ENCODE assay signal across 13 cellular contexts in genomic region chr6:90187437-90188049, GRCh38.
A peak's percentile ranks its signal among the peaks of the same experiment; 100 is the strongest.
DNase-seq lines count a peak whose midpoint lies in the region; ATAC-seq and TF ChIP-seq lines count a peak whose summit lies in the region.
"Had no signal": no experiment of that assay in that cellular context is flagged by ENCODE, and none has a peak within 500 bp of the region (broad histone marks: within the 10 kb centered on the region; RNA-seq: fewer than 3 reads in every experiment).

No MANE protein-coding gene starts in this region.

- intact Hi-C loops in Right ventricle myocardium superior (cut with DNase I) (no loop called here), upper lobe of right lung (cut with DNase I) (no loop called here)

- H2BK12ac ChIP-seq in mesenchymal stem cell (ENCODE audit: low read length in 2 of 2): peak overlapping the region in 1 of 2 experiments; percentile 76

- no peak overlapping the region for H2BK5ac ChIP-seq in mesenchymal stem cell (ENCODE audit: low read depth, low read length, poor library complexity, severe bottlenecking)

- no peak overlapping the region for H3K4ac ChIP-seq in mesenchymal stem cell (ENCODE audit: low read depth in 1 of 2, low read length in 2 of 2)

- H4K8ac ChIP-seq in mesenchymal stem cell (ENCODE audit: low read length): peak overlapping the region; percentile 54

- H3K23ac ChIP-seq in mesenchymal stem cell (ENCODE audit: low read length in 2 of 2): no peak overlapping the region

- no peak overlapping the region for H3K4me3 ChIP-seq in right atrium auricular region
- H3K4me3 ChIP-seq in mesenchymal stem cell (ENCODE audit: insufficient read depth in 1 of 2, low read depth in 1 of 2, low read length in 2 of 2): no peak overlapping the region
- no peak overlapping the region for H3K4me3 ChIP-seq in upper lobe of right lung
- H3K4me3 ChIP-seq: esophagus muscularis mucosa had no signal

- no peaks in the 10 kb centered on the region for H3K36me3 Mint-ChIP-seq in activated T-helper 17 cell treated with anti-CD3 and anti-CD28 coated beads, Interleukin-2, amount 50 U/mL, for 72 hours (ENCODE audit: low read depth)

- no peak overlapping the region for H3K4me2 ChIP-seq in mesenchymal stem cell (ENCODE audit: low read length, poor library complexity, severe bottlenecking)

- no peak overlapping the region for H2BK120ac ChIP-seq in mesenchymal stem cell (ENCODE audit: low read depth, low read length)

- no peaks in the 10 kb centered on the region for H3K9me3 Mint-ChIP-seq in activated T-helper 17 cell treated with anti-CD3 and anti-CD28 coated beads, Interleukin-2, amount 50 U/mL, for 72 hours

- peak overlapping the region; percentile 53 for H3K9ac ChIP-seq in mesenchymal stem cell (ENCODE audit: low read length)

- H3K14ac ChIP-seq in mesenchymal stem cell (ENCODE audit: low read length in 2 of 2): no peak overlapping the region

- H3K4me1 ChIP-seq in right atrium auricular region: peaks cover 0 to 45% of the 10 kb centered on the region in 2 donors
- H3K4me1 ChIP-seq in mesenchymal stem cell (ENCODE audit: control insufficient read depth, insufficient read depth, low read depth, low read length): peaks cover 5% of the 10 kb centered on the region
- peaks cover 23% of the 10 kb centered on the region for H3K4me1 ChIP-seq in upper lobe of right lung

- peak overlapping the region; percentile 55 for H3K4me3 Mint-ChIP-seq in activated T-helper 17 cell treated with anti-CD3 and anti-CD28 coated beads, Interleukin-2, amount 50 U/mL, for 72 hours

- no peak overlapping the region for H3K27ac Mint-ChIP-seq in activated T-helper 17 cell treated with anti-CD3 and anti-CD28 coated beads, Interleukin-2, amount 50 U/mL, for 72 hours

- H3K27me3 Mint-ChIP-seq in activated T-helper 17 cell treated with anti-CD3 and anti-CD28 coated beads, Interleukin-2, amount 50 U/mL, for 72 hours: no peaks in the 10 kb centered on the region

- ATAC-seq in Right ventricle myocardium superior (ENCODE audit: poor library complexity) (peak; percentile 52), upper lobe of right lung (no peak)
- peak; percentile 20 for ATAC-seq in activated T-helper 17 cell treated with anti-CD3 and anti-CD28 coated beads, Interleukin-2, amount 50 U/mL, for 72 hours (replicated peaks)

- DNase-seq in Right ventricle myocardium superior (no peak), right atrium auricular region (ENCODE audit: low spot score) (no peak), mesenchymal stem cell (peak; percentile 40), upper lobe of right lung (no peak), COLO829 (ENCODE audit: low spot score) (no peak), caudate nucleus (lab: John Stamatoyannopoulos, UW) (no peak), HUDEP-2 (lab: John Stamatoyannopoulos, UW; ENCODE audit: unreplicated experiment in 76 of 76) (no peak)
- DNase-seq: activated CD4-positive, alpha-beta T cell treated with anti-CD3 and anti-CD28 coated beads for 4 hours; kidney glomerular epithelial cell; NCI-H1417 treated with DMSO at 0.1 percent for 48 hours had no signal

- H2AK5ac ChIP-seq in mesenchymal stem cell (ENCODE audit: low read length, severe bottlenecking): no peak overlapping the region

- no peaks in the 10 kb centered on the region for H3K36me3 ChIP-seq in right atrium auricular region
- H3K36me3 ChIP-seq in mesenchymal stem cell (ENCODE audit: control insufficient read depth in 1 of 2, insufficient read depth in 2 of 2, low read depth in 1 of 2, low read length in 2 of 2): no peaks in the 10 kb centered on the region
- no peaks in the 10 kb centered on the region for H3K36me3 ChIP-seq in upper lobe of right lung
- H3K36me3 ChIP-seq: esophagus muscularis mucosa had no signal

- H3K9me3 ChIP-seq in right atrium auricular region (no peaks in the 10 kb centered on the region), mesenchymal stem cell (ENCODE audit: control insufficient read depth, low read length) (no peaks in the 10 kb centered on the region), upper lobe of right lung (no peaks in the 10 kb centered on the region)
- H3K9me3 ChIP-seq: esophagus muscularis mucosa had no signal

- no peaks in the 10 kb centered on the region for H3K79me1 ChIP-seq in mesenchymal stem cell (replicated peaks; ENCODE audit: low read length, poor library complexity, severe bottlenecking)

- H4K91ac ChIP-seq in mesenchymal stem cell (ENCODE audit: low read length): no peak overlapping the region

- H3K27ac ChIP-seq in right atrium auricular region: no peak overlapping the region
- no peak overlapping the region for H3K27ac ChIP-seq in mesenchymal stem cell (ENCODE audit: low read length, poor library complexity, severe bottlenecking)
- peak overlapping the region; percentile 34 for H3K27ac ChIP-seq in upper lobe of right lung
- no peak overlapping the region for H3K27ac ChIP-seq in caudate nucleus (ENCODE audit: low read depth, low read length)
- H3K27ac ChIP-seq: C4-2B, esophagus muscularis mucosa had no signal

- H3K27me3 ChIP-seq in right atrium auricular region: no peaks in the 10 kb centered on the region
- H3K27me3 ChIP-seq in mesenchymal stem cell (ENCODE audit: control insufficient read depth in 1 of 2, insufficient read depth in 1 of 2, low read length in 2 of 2): no peaks in the 10 kb centered on the region
- no peaks in the 10 kb centered on the region for H3K27me3 ChIP-seq in upper lobe of right lung
- H3K27me3 ChIP-seq: esophagus muscularis mucosa had no signal

- peaks cover 18% of the 10 kb centered on the region for H3K4me1 Mint-ChIP-seq in activated T-helper 17 cell treated with anti-CD3 and anti-CD28 coated beads, Interleukin-2, amount 50 U/mL, for 72 hours

- no peak overlapping the region for H2BK15ac ChIP-seq in mesenchymal stem cell (ENCODE audit: low read depth, poor library complexity, severe bottlenecking)

- no peak overlapping the region for H2AFZ ChIP-seq in mesenchymal stem cell (ENCODE audit: low read depth, low read length)

- H3K18ac ChIP-seq in mesenchymal stem cell (ENCODE audit: low read depth in 1 of 2, low read length in 2 of 2): peak overlapping the region in 1 of 2 experiments; percentile 17

- no peak for TF ChIP-seq CTCF in right atrium auricular region (IDR thresholded peaks at IDR 0.05)
- TF ChIP-seq CTCF in upper lobe of right lung (IDR thresholded peaks at IDR 0.05): no peak

- 50% methylated on average over 7 of the region's 8 CpGs for WGBS in mesenchymal stem cell
